1 cellular context compared by ENCODE assay signal in genomic region chr16:89422905-89423630, GRCh38.
TF ChIP-seq lines count a peak whose summit lies in the region.

No MANE protein-coding gene starts in this region.

TF ChIP-seq in GM23338, 12 proteins besides CTCF, POLR2A, EP300 and RAD21 (continued from another document):
- TF ChIP-seq ZNF462 (CRISPR knock-in tag; IDR thresholded peaks at IDR 0.05) = no peak
- TF ChIP-seq CREB1 (CRISPR knock-in tag; IDR thresholded peaks at IDR 0.05; ENCODE audit: low read depth) = no peak
- no peak for TF ChIP-seq REST (IDR thresholded peaks at IDR 0.05; ENCODE audit: unreplicated experiment)
- TF ChIP-seq, protein P1, sequence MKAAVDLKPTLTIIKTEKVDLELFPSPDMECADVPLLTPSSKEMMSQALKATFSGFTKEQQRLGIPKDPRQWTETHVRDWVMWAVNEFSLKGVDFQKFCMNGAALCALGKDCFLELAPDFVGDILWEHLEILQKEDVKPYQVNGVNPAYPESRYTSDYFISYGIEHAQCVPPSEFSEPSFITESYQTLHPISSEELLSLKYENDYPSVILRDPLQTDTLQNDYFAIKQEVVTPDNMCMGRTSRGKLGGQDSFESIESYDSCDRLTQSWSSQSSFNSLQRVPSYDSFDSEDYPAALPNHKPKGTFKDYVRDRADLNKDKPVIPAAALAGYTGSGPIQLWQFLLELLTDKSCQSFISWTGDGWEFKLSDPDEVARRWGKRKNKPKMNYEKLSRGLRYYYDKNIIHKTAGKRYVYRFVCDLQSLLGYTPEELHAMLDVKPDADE (IDR thresholded peaks at IDR 0.05) = no peak
- TF ChIP-seq ZNF331 (CRISPR knock-in tag; IDR thresholded peaks at IDR 0.05; ENCODE audit: low read depth) = no peak
- TF ChIP-seq ZNF114 (CRISPR knock-in tag; IDR thresholded peaks at IDR 0.05) = no peak
- TF ChIP-seq STAT1 (IDR thresholded peaks at IDR 0.05; ENCODE audit: unreplicated experiment) = no peak
